ENCODE assay signal across 2 cellular contexts in the genomic region with DNA sequence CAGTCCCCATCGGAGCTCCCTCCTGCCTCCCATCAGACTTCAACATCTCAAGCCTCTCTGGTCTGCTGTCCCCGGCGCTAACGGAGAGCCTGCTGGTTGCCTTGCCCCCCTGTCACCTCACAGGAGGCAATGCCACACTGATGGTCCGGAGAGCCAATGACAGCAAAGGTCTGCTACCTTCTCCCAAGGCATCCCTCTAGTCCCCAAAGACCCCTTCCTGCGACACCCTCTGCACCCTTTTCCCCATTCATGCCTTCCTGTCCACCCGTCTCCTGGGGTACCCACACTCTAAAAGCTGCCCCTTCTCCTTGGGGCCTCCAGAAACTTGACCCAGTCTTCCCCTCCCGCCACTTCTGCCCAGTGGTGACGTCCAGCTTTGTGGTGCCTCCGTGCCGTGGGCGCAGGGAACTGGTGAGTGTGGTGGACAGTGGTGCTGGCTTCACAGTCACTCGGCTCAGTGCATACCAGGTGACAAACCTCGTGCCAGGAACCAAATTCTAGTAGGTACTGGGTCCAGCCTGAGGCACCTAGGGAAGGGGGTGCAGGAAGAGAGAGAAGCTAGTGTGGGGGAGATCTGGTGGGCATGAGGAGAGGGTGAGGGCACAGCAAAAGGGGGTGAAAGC.
TF ChIP-seq lines count a peak whose summit lies in the region.

No MANE protein-coding gene starts in this region.

TF ChIP-seq in IMR-90, 13 proteins besides CTCF, POLR2A, EP300 and RAD21:
- TF ChIP-seq NFE2L2 (IDR thresholded peaks at IDR 0.05; ENCODE audit: low read depth, low read length): no peak
- no peak for TF ChIP-seq FOS (IDR thresholded peaks at IDR 0.05; ENCODE audit: low read depth, low read length)
- no peak for TF ChIP-seq RCOR1 (IDR thresholded peaks at IDR 0.05; ENCODE audit: insufficient replicate concordance, low read length)
- TF ChIP-seq, protein P1, sequence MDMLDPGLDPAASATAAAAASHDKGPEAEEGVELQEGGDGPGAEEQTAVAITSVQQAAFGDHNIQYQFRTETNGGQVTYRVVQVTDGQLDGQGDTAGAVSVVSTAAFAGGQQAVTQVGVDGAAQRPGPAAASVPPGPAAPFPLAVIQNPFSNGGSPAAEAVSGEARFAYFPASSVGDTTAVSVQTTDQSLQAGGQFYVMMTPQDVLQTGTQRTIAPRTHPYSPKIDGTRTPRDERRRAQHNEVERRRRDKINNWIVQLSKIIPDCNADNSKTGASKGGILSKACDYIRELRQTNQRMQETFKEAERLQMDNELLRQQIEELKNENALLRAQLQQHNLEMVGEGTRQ (IDR thresholded peaks at IDR 0.05; ENCODE audit: low read depth, low read length): no peak
- no peak for TF ChIP-seq MAZ (IDR thresholded peaks at IDR 0.05; ENCODE audit: borderline replicate concordance, low read depth, low read length)
- no peak for TF ChIP-seq MAFK (IDR thresholded peaks at IDR 0.05; ENCODE audit: low read depth, low read length)
- TF ChIP-seq SMC3 (IDR thresholded peaks at IDR 0.05; ENCODE audit: low read depth, low read length): no peak
- TF ChIP-seq CHD1 (IDR thresholded peaks at IDR 0.05; ENCODE audit: low read depth, low read length): no peak
- TF ChIP-seq BHLHE40 (IDR thresholded peaks at IDR 0.05; ENCODE audit: low read depth, low read length): no peak
- no peak for TF ChIP-seq RFX5 (IDR thresholded peaks at IDR 0.05; ENCODE audit: low read depth, low read length)
- no peak for TF ChIP-seq CEBPB (IDR thresholded peaks at IDR 0.05; ENCODE audit: low read depth, low read length)
- no peak for TF ChIP-seq MXI1 (IDR thresholded peaks at IDR 0.05; ENCODE audit: borderline replicate concordance, low read depth, low read length)

TF ChIP-seq in neural cell, 6 proteins besides CTCF, POLR2A, EP300 and RAD21:
- TF ChIP-seq EZH2 (IDR thresholded peaks at IDR 0.05; ENCODE audit: borderline replicate concordance, insufficient read depth, low read length, poor library complexity, severe bottlenecking) (no peak), POLR2AphosphoS5 (IDR thresholded peaks at IDR 0.05) (no peak), REST (IDR thresholded peaks at IDR 0.05; ENCODE audit: borderline replicate concordance) (no peak), TAF1 (IDR thresholded peaks at IDR 0.05; ENCODE audit: low read depth) (no peak), SMC3 (conservative IDR thresholded peaks at IDR 0.05; ENCODE audit: poor library complexity) (no peak), MXI1 (conservative IDR thresholded peaks at IDR 0.05; ENCODE audit: poor library complexity, severe bottlenecking) (no peak)
TF ChIP-seq in neural cell: peak in this region for 0.
